ENCODE assay signal across 14 cellular contexts in the genomic region with DNA sequence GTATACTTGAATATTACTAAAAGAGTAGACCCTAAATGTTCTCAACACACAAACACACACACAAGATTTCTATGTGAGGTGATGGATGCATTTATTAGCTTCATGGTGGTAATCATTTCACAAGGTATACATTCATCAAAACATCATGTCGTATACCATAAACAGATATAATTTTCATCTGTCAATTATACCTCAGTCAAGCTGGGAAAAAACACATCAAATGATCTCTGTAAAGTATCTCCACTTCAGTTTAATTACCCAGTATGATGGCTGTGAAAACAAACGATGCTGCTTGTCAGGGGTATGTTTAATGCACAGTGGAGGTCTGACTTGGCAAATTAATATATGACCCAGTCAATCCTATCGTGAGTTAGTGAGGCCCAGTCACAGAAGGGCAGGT.
"Had no signal": no experiment of that assay in that cellular context is flagged by ENCODE, and none has a peak within 500 bp of the region (broad histone marks: within the 10 kb centered on the region; RNA-seq: fewer than 3 reads in every experiment).

No MANE protein-coding gene starts in this region.

- DNase-seq: effector memory CD8-positive, alpha-beta T cell; gastrocnemius medialis; left lung; lower lobe of right lung; natural killer cell; posterior cingulate gyrus; spleen; stimulated activated CD4-positive, alpha-beta T cell treated with anti-CD3 and anti-CD28 coated beads, Interleukin-15, amount 100 ng/mL, for 24 hours; stimulated activated CD4-positive, alpha-beta T cell treated with anti-CD3 and anti-CD28 coated beads, Interleukin-2, amount 100 ng/mL, for 24 hours; stimulated activated CD4-positive, alpha-beta T cell treated with anti-CD3 and anti-CD28 coated beads, Interleukin-4, amount 100 ng/mL, for 4 hours; stimulated activated naive B cell treated with anti-CD40 and anti-IgM and Interleukin-4, amounts not matched to agents 10 μg/mL and 1 μg/mL and 100 μg/mL, for 72 hours; stimulated activated naive CD8-positive, alpha-beta T cell treated with anti-CD3 and anti-CD28 coated beads, Interleukin-15, amount 100 ng/mL, for 72 hours; testis; upper lobe of right lung had no signal
